ENCODE assay signal across 8 cellular contexts in the genomic region with DNA sequence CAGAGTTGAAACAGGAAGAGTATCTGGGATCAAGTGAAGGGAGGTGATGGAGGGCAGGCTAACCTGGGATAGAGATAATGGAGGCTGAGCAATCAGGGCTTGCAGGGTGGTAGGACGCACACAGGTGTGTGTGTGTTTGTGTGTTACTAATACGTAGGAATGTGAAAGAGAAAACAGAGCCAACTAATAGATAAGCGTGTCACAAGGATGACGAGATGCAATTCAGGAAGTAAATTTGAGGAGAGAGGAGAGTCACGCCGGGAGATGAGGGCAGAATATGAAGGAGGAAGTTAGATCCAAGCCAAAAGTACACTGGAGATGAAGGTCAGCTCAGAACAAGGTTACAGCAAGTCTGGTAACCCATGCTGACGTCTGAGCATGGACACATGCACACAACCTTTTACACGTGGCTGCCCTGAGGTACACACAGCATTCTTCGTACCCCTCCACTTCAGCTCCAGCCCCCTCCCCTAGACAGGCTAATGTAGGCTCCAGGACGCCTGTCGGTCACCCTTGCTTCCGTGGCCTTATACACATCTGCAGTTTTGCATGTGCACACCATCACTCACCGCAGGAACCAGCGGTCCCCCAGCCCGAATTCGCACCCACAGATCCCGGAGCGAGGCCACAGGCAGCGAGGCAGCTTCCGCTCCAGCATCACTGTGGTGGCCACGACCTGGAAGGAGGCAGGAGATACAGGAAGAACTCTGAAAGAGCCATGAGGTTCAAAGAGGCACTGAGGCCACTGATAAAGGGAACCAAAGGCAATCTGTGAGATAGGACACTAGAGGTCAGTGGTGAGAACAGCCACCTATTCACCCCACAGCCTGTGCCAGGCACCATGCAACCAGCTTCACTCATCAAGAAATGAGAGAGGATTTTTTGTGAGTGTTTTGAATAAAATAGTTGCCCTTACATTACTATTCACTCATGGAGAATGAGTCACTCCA.
DNase-seq lines count a peak whose midpoint lies in the region; ATAC-seq and TF ChIP-seq lines count a peak whose summit lies in the region.
"Had no signal": no experiment of that assay in that cellular context is flagged by ENCODE, and none has a peak within 500 bp of the region (broad histone marks: within the 10 kb centered on the region; RNA-seq: fewer than 3 reads in every experiment).

No MANE protein-coding gene starts in this region.

- peak; percentile 55 for TF ChIP-seq CTCF in GM12873 (IDR thresholded peaks at IDR 0.05; ENCODE audit: insufficient read depth, low read depth, low read length, missing control alignments)
- peak; percentile 23; the same call in 1 of the 2 replicates for TF ChIP-seq CTCF in RWPE1 (conservative IDR thresholded peaks at IDR 0.05; ENCODE audit: low read depth)

- H3K9me3 Mint-ChIP-seq in memory B cell, result peaks cover 3% of the 10 kb centered on the region
- H3K9me3 Mint-ChIP-seq: activated naive CD4-positive, alpha-beta T cell treated with anti-CD3 and anti-CD28 coated beads, Interleukin-2, amount 50 U/mL, for 72 hours had no signal

- POLR2A ChIA-PET in RWPE1 (lab: Yijun Ruan, JAX; ENCODE audit: low non-redundant PET), result no interaction called here

- CTCF ChIA-PET in RWPE1 (lab: Yijun Ruan, JAX), result no interaction called here

- H3K27ac Mint-ChIP-seq in memory B cell, result no peak overlapping the region
- H3K27ac Mint-ChIP-seq: activated naive CD4-positive, alpha-beta T cell treated with anti-CD3 and anti-CD28 coated beads, Interleukin-2, amount 50 U/mL, for 72 hours had no signal

- no peak overlapping the region for H3K4me3 Mint-ChIP-seq in memory B cell

- H3K36me3 Mint-ChIP-seq in memory B cell, result no peaks in the 10 kb centered on the region
- H3K36me3 Mint-ChIP-seq: activated naive CD4-positive, alpha-beta T cell treated with anti-CD3 and anti-CD28 coated beads, Interleukin-2, amount 50 U/mL, for 72 hours had no signal

- H3K4me1 Mint-ChIP-seq in memory B cell, result no peaks in the 10 kb centered on the region

- H3K27me3 Mint-ChIP-seq in memory B cell, result peaks cover 13% of the 10 kb centered on the region

- DNase-seq in RWPE1 (ENCODE audit: low spot score) (peak; percentile 7), memory B cell (ENCODE audit: low spot score in 2 of 2) (peak in 1 of 2 donors; percentile 9), GM19238 (ENCODE audit: insufficient read length, low spot score) (no peak), OCI-M2 (lab: John Stamatoyannopoulos, UW; ENCODE audit: unreplicated experiment) (no peak), NCI-H2227 treated with DMSO at 0.1 percent for 48 hours (lab: John Stamatoyannopoulos, UW) (no peak)

- H3K27ac ChIP-seq in RWPE1, result no peak overlapping the region
- H3K27ac ChIP-seq: skin epidermis had no signal

- peak; percentile 76 for ATAC-seq in memory B cell (ENCODE audit: low read depth)
